Comparison of ENCODE assay signal across 1 cellular context in genomic region chr20:47927944-47928343, GRCh38.
TF ChIP-seq lines count a peak whose summit lies in the region.

No MANE protein-coding gene starts in this region.

TF ChIP-seq in HCT116, 20 proteins besides CTCF, POLR2A, EP300 and RAD21 (continued from another document):
- TF ChIP-seq, protein P1, sequence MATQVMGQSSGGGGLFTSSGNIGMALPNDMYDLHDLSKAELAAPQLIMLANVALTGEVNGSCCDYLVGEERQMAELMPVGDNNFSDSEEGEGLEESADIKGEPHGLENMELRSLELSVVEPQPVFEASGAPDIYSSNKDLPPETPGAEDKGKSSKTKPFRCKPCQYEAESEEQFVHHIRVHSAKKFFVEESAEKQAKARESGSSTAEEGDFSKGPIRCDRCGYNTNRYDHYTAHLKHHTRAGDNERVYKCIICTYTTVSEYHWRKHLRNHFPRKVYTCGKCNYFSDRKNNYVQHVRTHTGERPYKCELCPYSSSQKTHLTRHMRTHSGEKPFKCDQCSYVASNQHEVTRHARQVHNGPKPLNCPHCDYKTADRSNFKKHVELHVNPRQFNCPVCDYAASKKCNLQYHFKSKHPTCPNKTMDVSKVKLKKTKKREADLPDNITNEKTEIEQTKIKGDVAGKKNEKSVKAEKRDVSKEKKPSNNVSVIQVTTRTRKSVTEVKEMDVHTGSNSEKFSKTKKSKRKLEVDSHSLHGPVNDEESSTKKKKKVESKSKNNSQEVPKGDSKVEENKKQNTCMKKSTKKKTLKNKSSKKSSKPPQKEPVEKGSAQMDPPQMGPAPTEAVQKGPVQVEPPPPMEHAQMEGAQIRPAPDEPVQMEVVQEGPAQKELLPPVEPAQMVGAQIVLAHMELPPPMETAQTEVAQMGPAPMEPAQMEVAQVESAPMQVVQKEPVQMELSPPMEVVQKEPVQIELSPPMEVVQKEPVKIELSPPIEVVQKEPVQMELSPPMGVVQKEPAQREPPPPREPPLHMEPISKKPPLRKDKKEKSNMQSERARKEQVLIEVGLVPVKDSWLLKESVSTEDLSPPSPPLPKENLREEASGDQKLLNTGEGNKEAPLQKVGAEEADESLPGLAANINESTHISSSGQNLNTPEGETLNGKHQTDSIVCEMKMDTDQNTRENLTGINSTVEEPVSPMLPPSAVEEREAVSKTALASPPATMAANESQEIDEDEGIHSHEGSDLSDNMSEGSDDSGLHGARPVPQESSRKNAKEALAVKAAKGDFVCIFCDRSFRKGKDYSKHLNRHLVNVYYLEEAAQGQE (IDR thresholded peaks at IDR 0.05; ENCODE audit: low read depth): no peak
- TF ChIP-seq, protein P2, sequence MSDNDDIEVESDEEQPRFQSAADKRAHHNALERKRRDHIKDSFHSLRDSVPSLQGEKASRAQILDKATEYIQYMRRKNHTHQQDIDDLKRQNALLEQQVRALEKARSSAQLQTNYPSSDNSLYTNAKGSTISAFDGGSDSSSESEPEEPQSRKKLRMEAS (IDR thresholded peaks at IDR 0.05): no peak
- no peak for TF ChIP-seq JUND (IDR thresholded peaks at IDR 0.05)
